Comparison of ENCODE assay signal across 1 cellular context in genomic region chr12:49039421-49040363, GRCh38.
TF ChIP-seq lines count a peak whose summit lies in the region.

No MANE protein-coding gene starts in this region.

TF ChIP-seq in GM12878, 131 proteins besides CTCF, POLR2A, EP300 and RAD21:
- TF ChIP-seq NFIC (IDR thresholded peaks at IDR 0.05; ENCODE audit: low read depth, low read length) (no peak), ESRRA (IDR thresholded peaks at IDR 0.05; ENCODE audit: low read length) (no peak), E2F8 (IDR thresholded peaks at IDR 0.05; ENCODE audit: low read depth, partially characterized antibody) (no peak), CBX5 (IDR thresholded peaks at IDR 0.05; ENCODE audit: low read depth) (no peak), BCL11A (IDR thresholded peaks at IDR 0.05; ENCODE audit: low read depth, low read length) (no peak), ZNF622 (IDR thresholded peaks at IDR 0.05) (no peak), ZBED1 (IDR thresholded peaks at IDR 0.05; ENCODE audit: borderline replicate concordance) (no peak), USF2 (IDR thresholded peaks at IDR 0.05; ENCODE audit: borderline replicate concordance, low read depth, low read length) (no peak), SREBF2 (IDR thresholded peaks at IDR 0.05; ENCODE audit: low read length) (no peak), CHD1 (IDR thresholded peaks at IDR 0.05; ENCODE audit: low read depth, low read length) (no peak)
